In genomic region chr12:103548622-103549601, GRCh38 we compare ENCODE assay signal across 8 cellular contexts. TPM values are rescaled to one million over a fixed set of nuclear protein-coding genes. Genes with fewer than 3 reads are reported as not detected.
DNase-seq lines count a peak whose midpoint lies in the region; ATAC-seq and TF ChIP-seq lines count a peak whose summit lies in the region.

No MANE protein-coding gene starts in this region.

- peak; percentile 81 for TF ChIP-seq CTCF in GM12865 (IDR thresholded peaks at IDR 0.05; ENCODE audit: insufficient read depth, low read depth, low read length, missing control alignments)
- peak; percentile 99 for TF ChIP-seq CTCF in brain (conservative IDR thresholded peaks at IDR 0.05)

- peak overlapping the region in 2 of 5 experiments; percentile 3 to 13 for H3K27ac Mint-ChIP-seq in brain
- no peak overlapping the region for H3K27ac Mint-ChIP-seq in immature natural killer cell

- H3K36me3 Mint-ChIP-seq in brain (peaks cover 6% of the 10 kb centered on the region), immature natural killer cell (no peaks in the 10 kb centered on the region)

- H3K4me3 ChIP-seq in GM12865 (ENCODE audit: low read depth, low read length): no peak overlapping the region

- H3K27me3 Mint-ChIP-seq in brain (peaks cover 3% of the 10 kb centered on the region), immature natural killer cell (ENCODE audit: low read depth in 3 of 3) (peaks cover 0 to 1% (median 0%) of the 10 kb centered on the region in 3 donors)

- peak overlapping the region in 1 of 5 experiments; percentile 5 for H3K4me3 Mint-ChIP-seq in brain
- no peak overlapping the region for H3K4me3 Mint-ChIP-seq in immature natural killer cell

- ATAC-seq in HG02840 (IDR thresholded peaks at IDR 0.05; ENCODE audit: low FRiP score, unreplicated experiment) (peak; percentile 58), HG02678 (IDR thresholded peaks at IDR 0.05; ENCODE audit: unreplicated experiment) (no peak)

- DNase-seq in GM12865 (ENCODE audit: low read depth) (peak; percentile 85), NCI-H2081 treated with DMSO at 0.1 percent for 48 hours (lab: John Stamatoyannopoulos, UW) (peak; percentile 49), UCSD-AML1 (lab: John Stamatoyannopoulos, UW; ENCODE audit: unreplicated experiment) (peak; percentile 41), immature natural killer cell (peak; percentile 19 to 51 (median 21))
- peak; percentile 34 to 69 (median 47) for DNase-seq in stimulated activated CD4-positive, alpha-beta T cell treated with anti-CD3 and anti-CD28 coated beads, Interleukin-1b, Interleukin-23, amount 100 ng/mL, for 24 hours (ENCODE audit: low read depth in 4 of 4, low spot score in 1 of 4)

- H3K9me3 Mint-ChIP-seq in brain: peaks cover 5 to 17% (median 8%) of the 10 kb centered on the region in 5 experiments
- no peaks in the 10 kb centered on the region for H3K9me3 Mint-ChIP-seq in immature natural killer cell

- H3K4me1 Mint-ChIP-seq in brain: peaks cover 21% of the 10 kb centered on the region
- no peaks in the 10 kb centered on the region for H3K4me1 Mint-ChIP-seq in immature natural killer cell

RNA-seq across cellular contexts. Expression of gene STAB2, which starts 38.2 kb away (rescaled TPM):
- polyA plus RNA-seq in brain (ENCODE audit: insufficient read depth, low read depth, low replicate concordance): not detected
- polyA plus RNA-seq in immature natural killer cell: not detected

RNA-seq across cellular contexts. Expression of gene C12orf42, which starts 53.1 kb away (rescaled TPM):
- 0.80 TPM for polyA plus RNA-seq in brain (ENCODE audit: insufficient read depth, low read depth, low replicate concordance)
- polyA plus RNA-seq in immature natural killer cell: under 1 TPM in 2 of 3 donors, not detected in 1; 0.14 to 0.50 TPM

Comparison
In these comparisons a context has a peak if more than half of its experiments do, and no peak if none do; other contexts are left out.
1. DNase-seq: peak in every context shown above with its lines; median percentile 85 in GM12865; 49 in NCI-H2081 treated with DMSO at 0.1 percent for 48 hours; 47 in stimulated activated CD4-positive, alpha-beta T cell treated with anti-CD3 and anti-CD28 coated beads, Interleukin-1b, Interleukin-23, amount 100 ng/mL, for 24 hours; 41 in UCSD-AML1; 21 in immature natural killer cell.